Comparison of ENCODE assay signal across 12 cellular contexts in the genomic region with DNA sequence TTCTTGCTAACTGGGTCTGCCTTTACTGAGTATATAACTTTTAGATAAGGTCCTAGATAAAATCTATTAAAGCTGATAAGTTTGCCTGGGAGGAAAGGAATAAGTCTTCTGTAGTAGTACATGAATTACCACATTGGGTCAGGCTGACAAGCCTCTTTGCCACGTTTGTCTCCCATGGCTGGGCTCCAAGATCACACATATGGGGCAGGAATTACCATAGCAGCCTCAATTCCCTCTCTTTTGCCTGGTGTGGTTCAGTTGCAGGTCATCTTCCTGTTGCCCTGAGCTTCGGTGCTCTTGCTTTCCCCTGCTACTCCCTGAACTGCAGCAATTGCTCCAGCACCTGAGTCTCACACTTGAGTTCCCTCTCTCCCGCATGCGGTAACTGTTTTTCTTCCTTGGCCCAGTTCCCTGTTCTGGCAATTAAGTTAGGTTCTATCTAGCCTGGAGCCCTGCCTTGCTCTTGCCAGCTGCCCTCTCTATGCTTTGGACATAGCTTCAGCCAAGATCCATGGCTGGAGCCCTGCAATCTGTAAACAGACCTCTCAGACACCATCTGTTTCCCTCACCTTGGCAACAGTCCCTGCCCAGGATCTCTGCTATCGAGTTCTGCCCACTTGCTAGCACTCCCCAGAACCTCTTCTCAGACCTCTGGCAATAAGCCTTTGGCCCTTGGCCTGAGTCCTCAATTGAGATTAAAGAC. TPM values are rescaled to one million over a fixed set of nuclear protein-coding genes. Genes with fewer than 3 reads are reported as not detected.
A peak's percentile ranks its signal among the peaks of the same experiment; 100 is the strongest.
DNase-seq lines count a peak whose midpoint lies in the region; ATAC-seq, FAIRE-seq and TF ChIP-seq lines count a peak whose summit lies in the region.
"Had no signal": no experiment of that assay in that cellular context is flagged by ENCODE, and none has a peak within 500 bp of the region (broad histone marks: within the 10 kb centered on the region; RNA-seq: fewer than 3 reads in every experiment).

No MANE protein-coding gene starts in this region.

- no peak for FAIRE-seq in HepG2 (lab: Jason Lieb, UNC)
- FAIRE-seq: GM12878 had no signal

- H2AFZ ChIP-seq in HepG2 (ENCODE audit: low read length) = no peak overlapping the region

- H3K4me1 ChIP-seq in liver (ENCODE audit: control insufficient read depth in 4 of 4, insufficient read depth in 4 of 4, low read length in 3 of 4) (peaks cover 0 to 17% (median 15%) of the 10 kb centered on the region in 4 donors), HepG2 (ENCODE audit: insufficient read depth, low read length) (no peaks in the 10 kb centered on the region), adrenal gland (replicated peaks in 1 of 2) (peaks cover 0 to 12% of the 10 kb centered on the region in 2 donors)

- CTCF ChIA-PET in HepG2 (lab: Yijun Ruan, JAX; ENCODE audit: low intra/inter-chr PET ratio, low total read pairs) = no interaction called here

- WGBS in liver = 18% methylated on average over 5 of the region's 5 CpGs
- 49% methylated on average over 4 of the region's 5 CpGs for WGBS in HepG2 (ENCODE audit: low lambda C conversion rate)
- 36 to 57% (median 48%) methylated on average over 4 to 5 of the region's 5 CpGs for WGBS in adrenal gland, 4 donors

- no peak overlapping the region for H3K4me2 ChIP-seq in HepG2 (ENCODE audit: low read depth, low read length)

- no peaks in the 10 kb centered on the region for H4K20me1 ChIP-seq in HepG2 (ENCODE audit: insufficient read depth, low read length)

- intact Hi-C loops in HepG2 (cut with micrococcal nuclease; ENCODE audit: unreplicated experiment) (no loop called here), adrenal gland (cut with DNase I) (loop anchor here (10.0 kb wide), 1 partner anchor 49 kb away; no protein-coding TSS in a partner anchor)

- no peak for ATAC-seq in HepG2
- no peak for ATAC-seq in HG02678 (IDR thresholded peaks at IDR 0.05; ENCODE audit: unreplicated experiment)
- ATAC-seq in HG03196 (IDR thresholded peaks at IDR 0.05; ENCODE audit: unreplicated experiment) = no peak
- ATAC-seq: GM12878 had no signal

- TF ChIP-seq EP300 in HepG2 (IDR thresholded peaks at IDR 0.05; ENCODE audit: low read depth in 2 of 2, low read length in 2 of 2) = no peak
- no peak for TF ChIP-seq EP300 in HepG2 (CRISPR knock-in tag; IDR thresholded peaks at IDR 0.05; ENCODE audit: borderline replicate concordance)

- no peak overlapping the region for H3K9ac ChIP-seq in liver (ENCODE audit: low read depth in 1 of 2, low read length in 2 of 2)
- H3K9ac ChIP-seq in HepG2 (ENCODE audit: insufficient read depth, low read depth, low read length) = no peak overlapping the region

- no peaks in the 10 kb centered on the region for H3K36me3 ChIP-seq in liver (ENCODE audit: control insufficient read depth in 4 of 4, insufficient read depth in 3 of 4, low read depth in 1 of 4, low read length in 3 of 4)
- H3K36me3 ChIP-seq in HepG2 (replicated peaks in 1 of 2; ENCODE audit: control insufficient read depth in 1 of 2, insufficient read depth in 2 of 2, low read length in 2 of 2) = no peaks in the 10 kb centered on the region
- H3K36me3 ChIP-seq in adrenal gland (replicated peaks in 1 of 2) = no peaks in the 10 kb centered on the region

- H3K9me3 ChIP-seq in liver (ENCODE audit: control insufficient read depth in 4 of 4, low read length in 3 of 4) (no peaks in the 10 kb centered on the region), HepG2 (ENCODE audit: low read length) (no peaks in the 10 kb centered on the region), adrenal gland (replicated peaks in 1 of 3) (no peaks in the 10 kb centered on the region)

- no peaks in the 10 kb centered on the region for H3K27me3 ChIP-seq in liver (ENCODE audit: control insufficient read depth in 4 of 4, insufficient read depth in 4 of 4, low read length in 3 of 4)
- peaks cover 0 to 4% of the 10 kb centered on the region in 2 experiments; a peak in 1 of 5 replicates for H3K27me3 ChIP-seq in HepG2 (ENCODE audit: control insufficient read depth in 1 of 2, insufficient read depth in 2 of 2, low read length in 2 of 2)
- no peaks in the 10 kb centered on the region for H3K27me3 ChIP-seq in adrenal gland

- POLR2A ChIA-PET in HepG2 (lab: Yijun Ruan, JAX) = interaction anchor here (1.2 kb wide), 1 partner anchor 8 kb away, joined by 3 read pairs; a partner anchor contains a TSS

- no peak for TF ChIP-seq POLR2A in HepG2 (IDR thresholded peaks at IDR 0.05; ENCODE audit: insufficient read depth in 1 of 2, low read depth in 2 of 2, low read length in 2 of 2)
- TF ChIP-seq POLR2A in adrenal gland (IDR thresholded peaks at IDR 0.05) = no peak

- no TSS peak for BruUV-seq in HepG2 (replicated peaks; lab: Mats Ljungman, UMichigan)

- H3K27ac ChIP-seq in liver (ENCODE audit: low read depth in 1 of 2, low read length in 2 of 2) (peak overlapping the region in 1 of 2 donors; percentile 9), HepG2 (ENCODE audit: extremely low read length, insufficient read depth, low read length) (no peak overlapping the region), adrenal gland (peak overlapping the region in 1 of 5 donors; percentile 13)
- H3K27ac ChIP-seq: 22Rv1 had no signal

- TF ChIP-seq RAD21 in liver (IDR thresholded peaks at IDR 0.05) (peak; percentile 18 to 26), HepG2 (CRISPR knock-in tag; IDR thresholded peaks at IDR 0.05) (no peak)

- DNase-seq in HepG2 (ENCODE audit: low spot score) (no peak), adrenal gland (peak in 6 of 7 donors; percentile 23 to 90 (median 53)), iris pigment epithelial cell (ENCODE audit: low read depth) (peak; percentile 39), NCI-H1930 (lab: John Stamatoyannopoulos, UW) (no peak), SIG-M5 treated with dmso at 0.1 percent for 504 hours (lab: John Stamatoyannopoulos, UW; ENCODE audit: unreplicated experiment) (no peak)
- DNase-seq: activated naive CD4-positive, alpha-beta T cell; stimulated activated CD8-positive, alpha-beta memory T cell treated with anti-CD3 and anti-CD28 coated beads, Interleukin-4, amount 100 ng/mL, for 48 hours had no signal

- H3K4me3 ChIP-seq in liver (ENCODE audit: low read depth in 1 of 3, low read length in 3 of 3) = no peak overlapping the region
- no peak overlapping the region for H3K4me3 ChIP-seq in HepG2 (replicated peaks in 1 of 3; ENCODE audit: insufficient read depth in 1 of 3, low read depth in 2 of 3, low read length in 3 of 3)
- H3K4me3 ChIP-seq in adrenal gland = no peak overlapping the region
- H3K4me3 ChIP-seq: GM12878 had no signal

- no peaks in the 10 kb centered on the region for H3K79me2 ChIP-seq in HepG2 (ENCODE audit: insufficient read depth, low read length)

- in situ Hi-C loops in HepG2 (cut with HindIII; ENCODE audit: extremely low pct_ligation_motif_present, low pct_unique_long_range_greater_than_20kb) = loop anchor here (5.0 kb wide), 1 partner anchor 51 kb away; no protein-coding TSS in a partner anchor

- TF ChIP-seq CTCF in liver (IDR thresholded peaks at IDR 0.05; ENCODE audit: low read depth, low read length, missing input control) (no peak), HepG2 (CRISPR knock-in tag; IDR thresholded peaks at IDR 0.05) (no peak), adrenal gland (IDR thresholded peaks at IDR 0.05) (no peak)

RNA-seq across cellular contexts. Expression of a gene that starts 5.8 kb away (rescaled TPM):
- total RNA-seq in liver = 1 to 10 TPM in 1 of 2 donors, under 1 TPM in 1; 0.79 to 1.2 TPM
- polyA plus RNA-seq in liver = 1 to 10 TPM; 1.2 to 1.4 TPM
- total RNA-seq in HepG2 (2016; rRNA removed; fragmentation: Illumina TruSeq; extraction: Trizol) = not detected in 2 replicates
- not detected in 2 replicates for total RNA-seq in HepG2 (2016; cell fraction: cytosol; rRNA removed; fragmentation: Illumina TruSeq; extraction: Trizol; ENCODE audit: low read depth)
- not detected in 2 replicates for total RNA-seq in HepG2 (2016; cell fraction: insoluble cytoplasmic fraction; rRNA removed; fragmentation: Illumina TruSeq; extraction: Trizol)
- total RNA-seq in HepG2 (2016; cell fraction: membrane; rRNA removed; fragmentation: Illumina TruSeq; extraction: Trizol) = not detected in 2 replicates
- not detected in 2 replicates for total RNA-seq in HepG2 (2016; cell fraction: nucleus; rRNA removed; fragmentation: Illumina TruSeq; extraction: Trizol)
- not detected in 2 replicates for polyA plus RNA-seq in HepG2 (2011; rRNA removed)
- not detected in 2 replicates for polyA plus RNA-seq in HepG2 (2011; cell fraction: cytosol; rRNA removed)
- not detected in 2 replicates for polyA plus RNA-seq in HepG2 (2011; cell fraction: nucleus; rRNA removed)
- not detected in 2 replicates for polyA plus RNA-seq in HepG2 (2012)
- polyA plus RNA-seq in HepG2 (2016; cell fraction: cytosol; fragmentation: Illumina TruSeq; extraction: Trizol; ENCODE audit: low read depth) = not detected in 2 replicates
- polyA plus RNA-seq in HepG2 (2016; cell fraction: insoluble cytoplasmic fraction; fragmentation: Illumina TruSeq; extraction: Trizol; ENCODE audit: low read depth) = not detected in 2 replicates
- polyA plus RNA-seq in HepG2 (2016; cell fraction: membrane; fragmentation: Illumina TruSeq; extraction: Trizol; ENCODE audit: low read depth) = not detected in 2 replicates
- polyA plus RNA-seq in HepG2 (2016; cell fraction: nucleus; fragmentation: Illumina TruSeq; extraction: Trizol; ENCODE audit: insufficient read depth, low read depth) = not detected in 2 replicates
- 3.9 TPM in 1 of 2 replicates, not detected in the other for polyA minus RNA-seq in HepG2 (2011; rRNA and poly(A)+ RNA removed; ENCODE audit: low replicate concordance)
- polyA minus RNA-seq in HepG2 (2011; cell fraction: cytosol; rRNA and poly(A)+ RNA removed) = not detected in 2 replicates
- not detected in 2 replicates for polyA minus RNA-seq in HepG2 (2011; cell fraction: nucleus; rRNA and poly(A)+ RNA removed)
- 10 to 100 TPM in 5 of 8 donors, 1 to 10 TPM in 3; 6.3 to 21.2 (median 13.2) TPM for total RNA-seq in adrenal gland
- polyA plus RNA-seq in adrenal gland = 10 to 100 TPM; 11.4 to 15.8 (median 14.7) TPM

RNA-seq across cellular contexts. Expression of a gene that starts 8.5 kb away (rescaled TPM):
- total RNA-seq in liver = 10 to 100 TPM in 1 of 2 donors, 1 to 10 TPM in 1; 8.7 to 17.4 TPM
- polyA plus RNA-seq in liver = 10 to 100 TPM in 1 of 2 donors, 1 to 10 TPM in 1; 5.8 to 11.1 TPM
- 4.9 and 5.6 TPM in 2 replicates for total RNA-seq in HepG2 (2016; rRNA removed; fragmentation: Illumina TruSeq; extraction: Trizol)
- total RNA-seq in HepG2 (2016; cell fraction: cytosol; rRNA removed; fragmentation: Illumina TruSeq; extraction: Trizol; ENCODE audit: low read depth) = 0.62 and 1.8 TPM in 2 replicates
- 3.7 and 5.8 TPM in 2 replicates for total RNA-seq in HepG2 (2016; cell fraction: insoluble cytoplasmic fraction; rRNA removed; fragmentation: Illumina TruSeq; extraction: Trizol)
- total RNA-seq in HepG2 (2016; cell fraction: membrane; rRNA removed; fragmentation: Illumina TruSeq; extraction: Trizol) = 1.8 and 3.4 TPM in 2 replicates
- 6.0 and 8.5 TPM in 2 replicates for total RNA-seq in HepG2 (2016; cell fraction: nucleus; rRNA removed; fragmentation: Illumina TruSeq; extraction: Trizol)
- 3.4 and 3.7 TPM in 2 replicates for polyA plus RNA-seq in HepG2 (2011; rRNA removed)
- 1.1 and 1.8 TPM in 2 replicates for polyA plus RNA-seq in HepG2 (2011; cell fraction: cytosol; rRNA removed)
- 3.0 and 5.5 TPM in 2 replicates for polyA plus RNA-seq in HepG2 (2011; cell fraction: nucleus; rRNA removed)
- 3.3 and 3.4 TPM in 2 replicates for polyA plus RNA-seq in HepG2 (2012)
- polyA plus RNA-seq in HepG2 (2016; cell fraction: cytosol; fragmentation: Illumina TruSeq; extraction: Trizol; ENCODE audit: low read depth) = 0.31 and 0.52 TPM in 2 replicates
- 3.2 and 3.3 TPM in 2 replicates for polyA plus RNA-seq in HepG2 (2016; cell fraction: insoluble cytoplasmic fraction; fragmentation: Illumina TruSeq; extraction: Trizol; ENCODE audit: low read depth)
- polyA plus RNA-seq in HepG2 (2016; cell fraction: membrane; fragmentation: Illumina TruSeq; extraction: Trizol; ENCODE audit: low read depth) = 0.58 and 1.0 TPM in 2 replicates
- polyA plus RNA-seq in HepG2 (2016; cell fraction: nucleus; fragmentation: Illumina TruSeq; extraction: Trizol; ENCODE audit: insufficient read depth, low read depth) = 4.3 and 6.9 TPM in 2 replicates
- polyA minus RNA-seq in HepG2 (2011; rRNA and poly(A)+ RNA removed; ENCODE audit: low replicate concordance) = 1.3 and 2.6 TPM in 2 replicates
- polyA minus RNA-seq in HepG2 (2011; cell fraction: cytosol; rRNA and poly(A)+ RNA removed) = 1.9 and 3.2 TPM in 2 replicates
- polyA minus RNA-seq in HepG2 (2011; cell fraction: nucleus; rRNA and poly(A)+ RNA removed) = 10.3 and 13.7 TPM in 2 replicates
- total RNA-seq in adrenal gland = 10 to 100 TPM; 12.6 to 35.4 (median 21.6) TPM
- polyA plus RNA-seq in adrenal gland = 10 to 100 TPM in 1 of 3 donors, 1 to 10 TPM in 2; 8.5 to 21.0 (median 9.7) TPM

Comparison
In these comparisons a context has a peak if more than half of its experiments do, and no peak if none do; other contexts are left out.
1. DNase-seq: peak in adrenal gland (6 of 7) and iris pigment epithelial cell (single experiment); none in HepG2 (single experiment), NCI-H1930 (0 of 2) and SIG-M5 treated with dmso at 0.1 percent for 504 hours (single experiment).